ENCODE assay signal across 9 cellular contexts in genomic region chr13:42883771-42884170, GRCh38.
DNase-seq lines count a peak whose midpoint lies in the region; ATAC-seq and TF ChIP-seq lines count a peak whose summit lies in the region.
"Had no signal": no experiment of that assay in that cellular context is flagged by ENCODE, and none has a peak within 500 bp of the region (broad histone marks: within the 10 kb centered on the region; RNA-seq: fewer than 3 reads in every experiment).

No MANE protein-coding gene starts in this region.

- no peak overlapping the region for H4K91ac ChIP-seq in IMR-90 (ENCODE audit: insufficient read depth, low read depth, low read length)

- no peaks in the 10 kb centered on the region for H3K4me1 ChIP-seq in IMR-90 (ENCODE audit: control insufficient read depth, insufficient read depth, low read length)
- peaks cover 11% of the 10 kb centered on the region for H3K4me1 ChIP-seq in hepatocyte (ENCODE audit: insufficient read depth)

- H3K4me2 ChIP-seq in IMR-90 (ENCODE audit: low read depth, low read length): peak overlapping the region; percentile 20; the same call in 1 of the 2 replicates
- peak overlapping the region; percentile 39 for H3K4me2 ChIP-seq in hepatocyte

- H3K36me3 ChIP-seq in IMR-90 (ENCODE audit: control insufficient read depth, insufficient read depth, low read length): no peaks in the 10 kb centered on the region
- no peaks in the 10 kb centered on the region for H3K36me3 ChIP-seq in hepatocyte (replicated peaks; ENCODE audit: insufficient read depth, low read depth)

- H2BK5ac ChIP-seq in IMR-90 (ENCODE audit: low read depth, low read length, poor library complexity, severe bottlenecking): no peak overlapping the region

- H4K5ac ChIP-seq in IMR-90 (ENCODE audit: low read depth, low read length): no peak overlapping the region

- 14% methylated on average over 4 of the region's 4 CpGs; no CpG with 5 or more reads in 1 of the 2 experiments for WGBS in IMR-90 (ENCODE audit: extremely low coverage in 2 of 2, insufficient read length in 1 of 2), 2 experiments
- WGBS in hepatocyte (ENCODE audit: low lambda C conversion rate, missing lambda C conversion rate): 24% methylated on average over 4 of the region's 4 CpGs

- H2AK9ac ChIP-seq in IMR-90 (replicated peaks; ENCODE audit: low read depth, low read length, poor library complexity): no peak overlapping the region

- H3K18ac ChIP-seq in IMR-90 (ENCODE audit: low read depth, low read length): no peak overlapping the region

- no peaks in the 10 kb centered on the region for H4K20me1 ChIP-seq in IMR-90 (ENCODE audit: insufficient read depth, low read length)
- H4K20me1 ChIP-seq in hepatocyte (ENCODE audit: insufficient read depth, poor library complexity, severe bottlenecking): no peaks in the 10 kb centered on the region

- peak; percentile 18; the same call in 1 of the 2 replicates for TF ChIP-seq RAD21 in IMR-90 (IDR thresholded peaks at IDR 0.05; ENCODE audit: low read length)

- POLR2A ChIA-PET in IMR-90 (lab: Charles Lee; ENCODE audit: unreplicated experiment): no interaction called here

- no peak overlapping the region for H3K9ac ChIP-seq in IMR-90 (ENCODE audit: low read depth, low read length)

- H2AK5ac ChIP-seq in IMR-90 (ENCODE audit: low read depth, low read length): no peak overlapping the region

- no peak overlapping the region for H3K23ac ChIP-seq in IMR-90 (ENCODE audit: low read depth, low read length)

- no peaks in the 10 kb centered on the region for H3K9me1 ChIP-seq in IMR-90 (ENCODE audit: insufficient read depth, low read length)

- ATAC-seq in IMR-90 (ENCODE audit: low read depth): peak; percentile 84
- ATAC-seq in HG03439 (IDR thresholded peaks at IDR 0.05; ENCODE audit: unreplicated experiment): no peak

- H2AFZ ChIP-seq in IMR-90 (replicated peaks; ENCODE audit: low read length, poor library complexity) (peak overlapping the region; percentile 16), hepatocyte (no peak overlapping the region)

- H3K79me2 ChIP-seq in hepatocyte: no peaks in the 10 kb centered on the region

- intact Hi-C loops in IMR-90 (cut with micrococcal nuclease): no loop called here
- intact Hi-C loops in posterior cingulate gyrus (cut with DNase I): no loop called here

- peak; percentile 48 for DNase-seq in COLO829 (ENCODE audit: low spot score)
- DNase-seq in IMR-90: peak; percentile 33
- DNase-seq in SW480 (ENCODE audit: low spot score): peak; percentile 80
- DNase-seq in hepatocyte (ENCODE audit: low spot score): peak; percentile 44
- DNase-seq in NCI-H2196 treated with DMSO at 0.1 percent for 48 hours (lab: John Stamatoyannopoulos, UW; ENCODE audit: unreplicated experiment): no peak
- DNase-seq in posterior cingulate gyrus: no peak
- no peak for DNase-seq in GM13976 (ENCODE audit: low spot score)
- DNase-seq: hippocampal formation had no signal

- in situ Hi-C loops in IMR-90 (cut with MboI; ENCODE audit: low sequenced_read_pairs): no loop called here
- in situ Hi-C loops in GM13976 (cut with MboI; ENCODE audit: low sequenced_read_pairs, unreplicated experiment): no loop called here

- TF ChIP-seq POLR2A in IMR-90 (IDR thresholded peaks at IDR 0.05; ENCODE audit: low read depth, low read length): no peak

- H3K9me3 ChIP-seq in IMR-90 (ENCODE audit: control insufficient read depth, insufficient read depth, low read length): peaks cover 3% of the 10 kb centered on the region; the same call in 1 of the 2 replicates
- no peaks in the 10 kb centered on the region for H3K9me3 ChIP-seq in hepatocyte (ENCODE audit: low read depth)

- TF ChIP-seq CTCF in IMR-90 (conservative IDR thresholded peaks at IDR 0.05; ENCODE audit: low read depth, low read length) (no peak), hepatocyte (IDR thresholded peaks at IDR 0.05; ENCODE audit: poor library complexity) (peak; percentile 46), GM13976 (IDR thresholded peaks at IDR 0.05; ENCODE audit: borderline replicate concordance, control extremely low read depth, extremely low read depth, insufficient read depth, missing control alignments) (no peak)

- H3K79me1 ChIP-seq in IMR-90 (ENCODE audit: low read depth in 1 of 2, low read length in 2 of 2): no peaks in the 10 kb centered on the region

- no peak overlapping the region for H2BK15ac ChIP-seq in IMR-90 (ENCODE audit: low read depth, low read length)

- CTCF ChIA-PET in IMR-90 (lab: Yijun Ruan, JAX): interaction anchor here (1.0 kb wide), 1 partner anchor 66 kb away, joined by 3 read pairs; no protein-coding TSS in a partner anchor

- H3K27me3 ChIP-seq in IMR-90 (ENCODE audit: control insufficient read depth, insufficient read depth, low read length) (peaks cover 1% of the 10 kb centered on the region), hepatocyte (no peaks in the 10 kb centered on the region)

- no peaks in the 10 kb centered on the region for H3K9me2 ChIP-seq in hepatocyte (replicated peaks; ENCODE audit: insufficient read depth)

- H3K4ac ChIP-seq in IMR-90 (ENCODE audit: low read depth, low read length): no peak overlapping the region

- H3K27ac ChIP-seq in IMR-90 (ENCODE audit: insufficient read depth, low read length) (no peak overlapping the region), hepatocyte (no peak overlapping the region)

- dilution Hi-C loops in IMR-90 (cut with HindIII; ENCODE audit: low sequenced_read_pairs, unreplicated experiment): no loop called here

- no TSS peak for BruUV-seq in IMR-90 (replicated peaks; lab: Mats Ljungman, UMichigan)

- no peak overlapping the region for H4K8ac ChIP-seq in IMR-90 (ENCODE audit: low read depth in 2 of 2, low read length in 2 of 2)

- no peak overlapping the region for H3K4me3 ChIP-seq in IMR-90 (ENCODE audit: insufficient read depth, low read depth, low read length)
- no peak overlapping the region for H3K4me3 ChIP-seq in hepatocyte

- 0 out of 2 replicates have a peak overlapping the region, but pooled peaks have one; percentile 12 for H3K14ac ChIP-seq in IMR-90 (replicated peaks; ENCODE audit: low read depth, low read length)

- no peak overlapping the region for H3K56ac ChIP-seq in IMR-90 (ENCODE audit: extremely low read depth, insufficient read depth, low read length)

- no peak overlapping the region for H2BK120ac ChIP-seq in IMR-90 (ENCODE audit: low read depth, low read length)

- no peak overlapping the region for H2BK20ac ChIP-seq in IMR-90 (ENCODE audit: low read depth, low read length)

TF ChIP-seq in IMR-90, 13 proteins besides CTCF, POLR2A, EP300 and RAD21:
- peak; percentile 54; the same call in 1 of the 2 replicates for TF ChIP-seq BHLHE40 (IDR thresholded peaks at IDR 0.05; ENCODE audit: low read depth, low read length)
- TF ChIP-seq MAFK (IDR thresholded peaks at IDR 0.05; ENCODE audit: low read depth, low read length): no peak

Comparison
In these comparisons a context has a peak if more than half of its experiments do, and no peak if none do; other contexts are left out.
1. DNase-seq: peak in COLO829 (single experiment), IMR-90 (single experiment), SW480 (single experiment) and hepatocyte (single experiment); none in NCI-H2196 treated with DMSO at 0.1 percent for 48 hours (single experiment), posterior cingulate gyrus (0 of 10) and GM13976 (single experiment).